Comparison of ENCODE assay signal across 8 cellular contexts in genomic region chrX:131729295-131729694, GRCh38.
DNase-seq lines count a peak whose midpoint lies in the region; ATAC-seq and TF ChIP-seq lines count a peak whose summit lies in the region.

No MANE protein-coding gene starts in this region.

- H3K27ac Mint-ChIP-seq in effector memory CD8-positive, alpha-beta T cell = no peak overlapping the region

- no peak for TF ChIP-seq CTCF in omental fat pad (IDR thresholded peaks at IDR 0.05)

- H3K4me3 Mint-ChIP-seq in effector memory CD8-positive, alpha-beta T cell = no peak overlapping the region

- DNase-seq in GM04504 (ENCODE audit: low read depth) = peak; percentile 77
- peak; percentile 31 for DNase-seq in amniotic stem cell (lab: John Stamatoyannopoulos, UW)
- peak; percentile 63 for DNase-seq in omental fat pad (ENCODE audit: low spot score)
- no peak for DNase-seq in SHP77 treated with DMSO at 0.1 percent for 48 hours (lab: John Stamatoyannopoulos, UW)
- DNase-seq in effector memory CD8-positive, alpha-beta T cell = no peak
- no peak for DNase-seq in COLO668 (lab: John Stamatoyannopoulos, UW; ENCODE audit: unreplicated experiment)

- peaks cover 0 to 6% of the 10 kb centered on the region in 2 donors for H3K9me3 Mint-ChIP-seq in effector memory CD8-positive, alpha-beta T cell

- ATAC-seq in HG02840 (IDR thresholded peaks at IDR 0.05; ENCODE audit: low FRiP score, unreplicated experiment) (peak; percentile 59), omental fat pad (ENCODE audit: low FRiP score) (peak; percentile 58), HG03175 (IDR thresholded peaks at IDR 0.05; ENCODE audit: unreplicated experiment) (no peak)
- no peak for ATAC-seq in effector memory CD8-positive, alpha-beta T cell (replicated peaks)

- no peaks in the 10 kb centered on the region for H3K36me3 Mint-ChIP-seq in effector memory CD8-positive, alpha-beta T cell (ENCODE audit: insufficient read depth)

- H3K27me3 Mint-ChIP-seq in effector memory CD8-positive, alpha-beta T cell = no peaks in the 10 kb centered on the region

- no peaks in the 10 kb centered on the region for H3K4me1 Mint-ChIP-seq in effector memory CD8-positive, alpha-beta T cell (ENCODE audit: low read depth in 2 of 2)

Comparison
In these comparisons a context has a peak if more than half of its experiments do, and no peak if none do; other contexts are left out.
1. DNase-seq: peak in GM04504 (single experiment), amniotic stem cell (single experiment) and omental fat pad (single experiment); none in SHP77 treated with DMSO at 0.1 percent for 48 hours (single experiment), effector memory CD8-positive, alpha-beta T cell (0 of 3) and COLO668 (single experiment).
2. ATAC-seq: peak in HG02840 (single experiment) and omental fat pad (single experiment); none in HG03175 (single experiment) and effector memory CD8-positive, alpha-beta T cell (single experiment).